In genomic region chr6:135789375-135789774, GRCh38 we compare ENCODE assay signal across 22 cellular contexts.
"Had no signal": no experiment of that assay in that cellular context is flagged by ENCODE, and none has a peak within 500 bp of the region (broad histone marks: within the 10 kb centered on the region; RNA-seq: fewer than 3 reads in every experiment).

No MANE protein-coding gene starts in this region.

- H3K4me1 Mint-ChIP-seq: memory B cell; naive B cell; stimulated activated effector memory CD8-positive, alpha-beta T cell treated with anti-CD3 and anti-CD28 coated beads, Interleukin-12 subunit alpha, Interleukin-12 subunit beta, amount 100 ng/mL, for 72 hours had no signal

- H3K27ac ChIP-seq: coronary artery, dorsolateral prefrontal cortex, foreskin keratinocyte, left ventricle myocardium inferior, lower lobe of right lung, ovary, right atrium auricular region, suprapubic skin, thyroid gland, vagina had no signal

- ATAC-seq: esophagus mucosa; foreskin keratinocyte; left cardiac atrium; lower lobe of right lung; stimulated activated effector memory CD8-positive, alpha-beta T cell treated with anti-CD3 and anti-CD28 coated beads, Interleukin-12 subunit alpha, Interleukin-12 subunit beta, amount 100 ng/mL, for 72 hours; stimulated activated naive CD8-positive, alpha-beta T cell treated with anti-CD3 and anti-CD28 coated beads, Interleukin-15, Interleukin-2, amounts not matched to agents 100 U/mL and 50 U/mL, for 24 hours had no signal

- H3K36me3 Mint-ChIP-seq: memory B cell; naive B cell; stimulated activated effector memory CD8-positive, alpha-beta T cell treated with anti-CD3 and anti-CD28 coated beads, Interleukin-12 subunit alpha, Interleukin-12 subunit beta, amount 100 ng/mL, for 72 hours; type B pancreatic cell had no signal

- DNase-seq: dorsolateral prefrontal cortex; effector CD8-positive, alpha-beta T cell; foreskin keratinocyte; kidney; left cardiac atrium; left ventricle myocardium inferior; lower lobe of right lung; naive B cell; nephron progenitor cell; ovary; stimulated activated CD4-positive, alpha-beta T cell treated with anti-CD3 and anti-CD28 coated beads, Interleukin-4, amount 100 ng/mL, for 1 hour; stimulated activated CD8-positive, alpha-beta memory T cell treated with anti-CD3 and anti-CD28 coated beads, Interleukin-4, amount 100 ng/mL, for 48 hours; stimulated activated naive CD8-positive, alpha-beta T cell treated with anti-CD3 and anti-CD28 coated beads, Interleukin-15, Interleukin-2, amounts not matched to agents 100 U/mL and 50 U/mL, for 24 hours; thyroid gland had no signal

- H3K27ac Mint-ChIP-seq: memory B cell; nephron progenitor cell; stimulated activated effector memory CD8-positive, alpha-beta T cell treated with anti-CD3 and anti-CD28 coated beads, Interleukin-12 subunit alpha, Interleukin-12 subunit beta, amount 100 ng/mL, for 72 hours; type B pancreatic cell had no signal

- H3K4me3 Mint-ChIP-seq: memory B cell; naive B cell; nephron progenitor cell; stimulated activated effector memory CD8-positive, alpha-beta T cell treated with anti-CD3 and anti-CD28 coated beads, Interleukin-12 subunit alpha, Interleukin-12 subunit beta, amount 100 ng/mL, for 72 hours; type B pancreatic cell had no signal

- H3K4me1 ChIP-seq: foreskin keratinocyte, left ventricle myocardium inferior, lower lobe of right lung, right atrium auricular region, suprapubic skin, thyroid gland, vagina had no signal

- H3K9me3 Mint-ChIP-seq: memory B cell; naive B cell; nephron progenitor cell; stimulated activated effector memory CD8-positive, alpha-beta T cell treated with anti-CD3 and anti-CD28 coated beads, Interleukin-12 subunit alpha, Interleukin-12 subunit beta, amount 100 ng/mL, for 72 hours; type B pancreatic cell had no signal

- H3K27me3 Mint-ChIP-seq: memory B cell, type B pancreatic cell had no signal

- H3K36me3 ChIP-seq: left ventricle myocardium inferior, lower lobe of right lung, ovary, right atrium auricular region, suprapubic skin, thyroid gland, vagina had no signal

- H3K4me3 ChIP-seq: coronary artery, dorsolateral prefrontal cortex, left ventricle myocardium inferior, lower lobe of right lung, ovary, right atrium auricular region, suprapubic skin, thyroid gland, vagina had no signal

- H3K9me3 ChIP-seq: left ventricle myocardium inferior, lower lobe of right lung, ovary, right atrium auricular region, suprapubic skin, thyroid gland, vagina had no signal

- H3K27me3 ChIP-seq: dorsolateral prefrontal cortex, foreskin keratinocyte, ovary, right atrium auricular region, suprapubic skin, thyroid gland, vagina had no signal
